Comparison of ENCODE assay signal across 8 cellular contexts in the genomic region with DNA sequence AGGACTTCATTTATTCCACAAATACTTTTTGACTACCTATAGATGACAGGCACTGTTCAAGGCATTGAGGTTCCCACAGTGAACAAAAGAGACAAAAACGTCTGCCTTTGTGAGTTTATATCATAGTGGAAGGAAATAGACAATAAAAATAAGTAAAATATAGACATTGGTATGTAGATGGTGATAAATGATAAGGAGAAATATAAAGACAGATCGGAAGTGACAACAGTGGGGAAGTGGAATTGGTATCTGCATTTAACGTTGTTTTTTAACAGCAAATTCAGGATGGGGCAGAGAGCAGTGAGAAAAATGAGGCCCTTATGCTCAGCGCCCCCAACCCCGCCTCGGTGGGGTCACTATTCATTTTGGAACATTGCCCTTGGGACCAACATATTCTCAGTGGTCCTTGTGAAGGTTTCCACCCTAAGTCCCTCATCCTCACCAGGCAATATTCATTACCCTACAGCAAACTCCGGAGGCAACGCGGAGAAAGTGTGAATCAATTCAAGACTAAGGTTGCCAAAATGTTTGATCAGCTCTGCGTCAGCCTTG. TPM values are rescaled to one million over a fixed set of nuclear protein-coding genes. Genes with fewer than 3 reads are reported as not detected.
DNase-seq lines count a peak whose midpoint lies in the region; ATAC-seq and TF ChIP-seq lines count a peak whose summit lies in the region.

No MANE protein-coding gene starts in this region.

- no peak overlapping the region for H4K8ac ChIP-seq in neuronal stem cell (ENCODE audit: low read depth, low read length)

- peaks cover 9 to 30% of the 10 kb centered on the region in 2 donors for H3K36me3 ChIP-seq in neuronal stem cell (replicated peaks in 1 of 2; ENCODE audit: control insufficient read depth in 2 of 2, insufficient read depth in 2 of 2, low read length in 2 of 2)

- H3K23ac ChIP-seq in neuronal stem cell (ENCODE audit: low read depth, low read length, poor library complexity) = no peak overlapping the region

- peaks cover 2 to 14% of the 10 kb centered on the region in 2 donors for H3K4me1 ChIP-seq in neuronal stem cell (ENCODE audit: control insufficient read depth in 2 of 2, insufficient read depth in 1 of 2, low read depth in 1 of 2, low read length in 2 of 2)

- no peak overlapping the region for H3K4ac ChIP-seq in neuronal stem cell (ENCODE audit: low read length)

- H3K14ac ChIP-seq in neuronal stem cell (ENCODE audit: low read length) = no peak overlapping the region

- no peak overlapping the region for H2BK12ac ChIP-seq in neuronal stem cell (ENCODE audit: low read length)

- peak overlapping the region; percentile 79 to 98 (median 85) for H3K27ac Mint-ChIP-seq in IgD-negative memory B cell

- no peak overlapping the region for H2AK5ac ChIP-seq in neuronal stem cell (ENCODE audit: low read depth, low read length)

- H3K4me2 ChIP-seq in neuronal stem cell (ENCODE audit: insufficient read depth, low read length, poor library complexity, severe bottlenecking) = peak overlapping the region; percentile 63

- H3K27me3 ChIP-seq in dorsolateral prefrontal cortex (no peaks in the 10 kb centered on the region), neuronal stem cell (ENCODE audit: control insufficient read depth in 3 of 3, insufficient read depth in 3 of 3, low read depth in 1 of 3, low read length in 3 of 3) (no peaks in the 10 kb centered on the region)

- DNase-seq in dorsolateral prefrontal cortex = no peak
- DNase-seq in neuronal stem cell (ENCODE audit: low spot score) = no peak
- no peak for DNase-seq in left lobe of liver (ENCODE audit: low spot score)
- DNase-seq in NCI-H1105 treated with DMSO at 0.1 percent for 48 hours (lab: John Stamatoyannopoulos, UW) = no peak
- no peak for DNase-seq in GM19240 (ENCODE audit: insufficient read length, low spot score)
- no peak for DNase-seq in GM03348 (ENCODE audit: low spot score)

- H3K9me3 ChIP-seq in neuronal stem cell (replicated peaks in 1 of 2; ENCODE audit: control insufficient read depth in 2 of 2, insufficient read depth in 1 of 2, low read depth in 1 of 2, low read length in 2 of 2) = no peaks in the 10 kb centered on the region

- no peak overlapping the region for H4K91ac ChIP-seq in neuronal stem cell (ENCODE audit: low read depth, low read length, poor library complexity)

- no peak overlapping the region for H2BK5ac ChIP-seq in neuronal stem cell (ENCODE audit: low read length)

- H2BK120ac ChIP-seq in neuronal stem cell (ENCODE audit: low read depth, low read length) = no peak overlapping the region

- ATAC-seq in left lobe of liver = no peak

- peak overlapping the region; percentile 88 for H3K4me3 ChIP-seq in GM08714 (ENCODE audit: low read length)
- H3K4me3 ChIP-seq in dorsolateral prefrontal cortex = peak overlapping the region; percentile 62 to 99 (median 93)
- peak overlapping the region; percentile 85 to 90 for H3K4me3 ChIP-seq in neuronal stem cell (ENCODE audit: low read length in 2 of 2)

- peaks cover 4% of the 10 kb centered on the region for H3K36me3 Mint-ChIP-seq in IgD-negative memory B cell

- H3K27ac ChIP-seq in dorsolateral prefrontal cortex (peak overlapping the region; percentile 30 to 96 (median 88)), neuronal stem cell (replicated peaks; ENCODE audit: low read length) (no peak overlapping the region)

- H2BK15ac ChIP-seq in neuronal stem cell (ENCODE audit: low read length) = no peak overlapping the region

- peak overlapping the region; percentile 90 for H3K18ac ChIP-seq in neuronal stem cell (ENCODE audit: low read length)

- H3K79me1 ChIP-seq in neuronal stem cell (ENCODE audit: low read depth, low read length) = peaks cover 3% of the 10 kb centered on the region

- WGBS in neuronal stem cell (ENCODE audit: extremely low coverage in 2 of 2, insufficient read length in 2 of 2, insufficient replicate concordance in 1 of 2), 2 donors = 100% methylated on average over 1 of the region's 10 CpGs

- peaks cover 23 to 39% (median 25%) of the 10 kb centered on the region in 3 donors for H3K4me1 Mint-ChIP-seq in IgD-negative memory B cell

- intact Hi-C loops in dorsolateral prefrontal cortex (cut with DNase I) = loop anchor here (1.0 to 10.0 kb wide), 7 partner anchors 32 to 335 kb away; partner anchors contain the start of gene MICAL3 (in 1 of the 2)

- peak overlapping the region; percentile 94 to 99 (median 96) for H3K4me3 Mint-ChIP-seq in IgD-negative memory B cell

- peak in 1 of 56 donors; percentile 5 for TF ChIP-seq CTCF in dorsolateral prefrontal cortex (IDR thresholded peaks at IDR 0.05 in 54 of 56, conservative IDR thresholded peaks at IDR 0.05 in 2 of 56; ENCODE audit: low read depth in 1 of 56, partially characterized antibody in 56 of 56)

- H2AFZ ChIP-seq in neuronal stem cell (ENCODE audit: low read length) = peak overlapping the region; percentile 81

- no peaks in the 10 kb centered on the region for H3K27me3 Mint-ChIP-seq in IgD-negative memory B cell

- H3K9me3 Mint-ChIP-seq in IgD-negative memory B cell = peaks cover 0 to 2% (median 0%) of the 10 kb centered on the region in 3 donors

- H3K9ac ChIP-seq in neuronal stem cell (ENCODE audit: low read depth, low read length, poor library complexity) = peak overlapping the region; percentile 60

RNA-seq across cellular contexts. Expression of gene PEX26, which starts 0.6 kb away (rescaled TPM):
- polyA plus RNA-seq in IgD-negative memory B cell = 3.4 TPM
- 10 to 100 TPM; 40.8 to 77.7 (median 61.3) TPM for total RNA-seq in dorsolateral prefrontal cortex
- polyA plus RNA-seq in neuronal stem cell (2013, experiment 1 of 2) = 19.9 TPM
- 21.0 TPM for polyA plus RNA-seq in neuronal stem cell (2013, experiment 2 of 2)
- 26.2 TPM for total RNA-seq in left lobe of liver

RNA-seq across cellular contexts. Expression of gene TUBA8, which starts 33.4 kb away (rescaled TPM):
- 2.8 TPM for polyA plus RNA-seq in IgD-negative memory B cell
- total RNA-seq in dorsolateral prefrontal cortex = 10 to 100 TPM; 11.7 to 80.9 (median 48.1) TPM
- polyA plus RNA-seq in neuronal stem cell (2013, experiment 1 of 2) = 1.3 TPM
- polyA plus RNA-seq in neuronal stem cell (2013, experiment 2 of 2) = 1.2 TPM
- total RNA-seq in left lobe of liver = 2.3 TPM

RNA-seq across cellular contexts. Expression of gene MICAL3, which starts 52.8 kb away (rescaled TPM):
- 12.0 TPM for polyA plus RNA-seq in IgD-negative memory B cell
- total RNA-seq in dorsolateral prefrontal cortex (100 to 1,000 TPM; 126 to 274 (median 183) TPM), left lobe of liver (75.3 TPM)
- polyA plus RNA-seq in neuronal stem cell (2013, experiment 1 of 2) = 9.6 TPM
- 9.0 TPM for polyA plus RNA-seq in neuronal stem cell (2013, experiment 2 of 2)
